Comparison of ENCODE assay signal across 15 cellular contexts in the genomic region with DNA sequence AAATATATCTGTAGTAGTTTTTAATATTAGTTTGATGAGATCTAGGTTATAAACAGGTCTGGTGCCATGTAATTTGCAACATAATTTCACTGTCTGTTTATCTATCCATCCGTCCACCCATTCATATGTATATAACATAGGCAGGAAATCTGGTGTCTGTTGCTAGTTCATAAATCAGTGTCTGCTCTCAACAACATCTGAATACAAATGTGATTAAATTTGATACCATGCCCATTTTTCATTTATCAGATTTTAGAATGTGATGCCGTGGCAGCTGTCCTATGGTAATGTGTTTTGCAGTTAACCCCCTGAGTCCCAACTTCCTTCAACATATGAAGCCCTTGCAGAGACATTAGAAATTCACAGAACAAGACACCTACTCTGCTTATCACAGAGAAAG.
A peak's percentile ranks its signal among the peaks of the same experiment; 100 is the strongest.
DNase-seq lines count a peak whose midpoint lies in the region; ATAC-seq and TF ChIP-seq lines count a peak whose summit lies in the region.
"Had no signal": no experiment of that assay in that cellular context is flagged by ENCODE, and none has a peak within 500 bp of the region (broad histone marks: within the 10 kb centered on the region; RNA-seq: fewer than 3 reads in every experiment).

No MANE protein-coding gene starts in this region.

- no peak overlapping the region for H3K4me3 ChIP-seq in aorta (ENCODE audit: low read length in 2 of 2)
- H3K4me3 ChIP-seq: A549, BLaER1, HAP-1 had no signal

- no peaks in the 10 kb centered on the region for H3K36me3 Mint-ChIP-seq in brain
- H3K36me3 Mint-ChIP-seq: CD8-positive, alpha-beta memory T cell had no signal

- H3K4me1 ChIP-seq in aorta (ENCODE audit: control insufficient read depth in 1 of 2, insufficient read depth in 2 of 2, low read length in 2 of 2): peaks cover 0 to 2% of the 10 kb centered on the region in 2 donors
- H3K4me1 ChIP-seq: A549, Caco-2, HAP-1 had no signal

- ATAC-seq in HG03571 (IDR thresholded peaks at IDR 0.05; ENCODE audit: unreplicated experiment): no peak
- no peak for ATAC-seq in aorta (ENCODE audit: low FRiP score)
- ATAC-seq in GM19328 (IDR thresholded peaks at IDR 0.05; ENCODE audit: unreplicated experiment): no peak
- ATAC-seq: A549, HepG2 had no signal

- H3K4me3 Mint-ChIP-seq in brain: peak overlapping the region in 3 of 5 experiments; percentile 5 to 53 (median 37)
- H3K4me3 Mint-ChIP-seq: CD8-positive, alpha-beta memory T cell had no signal

- peak overlapping the region; percentile 81 to 95 (median 91) for H3K27ac Mint-ChIP-seq in brain
- H3K27ac Mint-ChIP-seq: CD8-positive, alpha-beta memory T cell had no signal

- peak; percentile 52 for DNase-seq in NCI-H1694 treated with DMSO at 0.1 percent for 48 hours (lab: John Stamatoyannopoulos, UW)
- peak; percentile 80 for DNase-seq in NCI-H82 (lab: John Stamatoyannopoulos, UW)
- no peak for DNase-seq in aorta
- DNase-seq: Caco-2; CD8-positive, alpha-beta memory T cell; DND-41; GDM1; GOT3 had no signal

- TF ChIP-seq CTCF in brain (conservative IDR thresholded peaks at IDR 0.05): no peak

- H3K27me3 Mint-ChIP-seq in brain: no peaks in the 10 kb centered on the region

- H3K4me1 Mint-ChIP-seq in brain: peaks cover 77% of the 10 kb centered on the region
- H3K4me1 Mint-ChIP-seq: CD8-positive, alpha-beta memory T cell had no signal

- peaks cover 0 to 11% (median 2%) of the 10 kb centered on the region in 5 experiments for H3K9me3 Mint-ChIP-seq in brain

- H3K36me3 ChIP-seq in aorta (ENCODE audit: control insufficient read depth in 1 of 2, insufficient read depth in 2 of 2, low read length in 1 of 2): no peaks in the 10 kb centered on the region
- H3K36me3 ChIP-seq: BLaER1, HAP-1 had no signal

- 10 to 15% methylated on average over 2 of the region's 2 CpGs for WGBS in aorta, 2 donors

- intact Hi-C loops in aorta (cut with DNase I): no loop called here

- no peaks in the 10 kb centered on the region for H3K27me3 ChIP-seq in aorta (ENCODE audit: control insufficient read depth in 1 of 2, insufficient read depth in 2 of 2, low read length in 1 of 2)
- H3K27me3 ChIP-seq: BLaER1 had no signal

- H3K27ac ChIP-seq in aorta (ENCODE audit: low read depth in 1 of 2, low read length in 2 of 2): no peak overlapping the region
- H3K27ac ChIP-seq: A549, BLaER1 had no signal

- H3K9me3 ChIP-seq in aorta (ENCODE audit: control insufficient read depth, low read length): peaks cover 1% of the 10 kb centered on the region
- H3K9me3 ChIP-seq: A549, BLaER1, Caco-2, HAP-1 had no signal

Comparison
In these comparisons a context has a peak if more than half of its experiments do, and no peak if none do; other contexts are left out.
1. DNase-seq: peak in NCI-H1694 treated with DMSO at 0.1 percent for 48 hours (single experiment) and NCI-H82 (single experiment); none in aorta (0 of 2).